ENCODE assay signal across 20 cellular contexts in the genomic region with DNA sequence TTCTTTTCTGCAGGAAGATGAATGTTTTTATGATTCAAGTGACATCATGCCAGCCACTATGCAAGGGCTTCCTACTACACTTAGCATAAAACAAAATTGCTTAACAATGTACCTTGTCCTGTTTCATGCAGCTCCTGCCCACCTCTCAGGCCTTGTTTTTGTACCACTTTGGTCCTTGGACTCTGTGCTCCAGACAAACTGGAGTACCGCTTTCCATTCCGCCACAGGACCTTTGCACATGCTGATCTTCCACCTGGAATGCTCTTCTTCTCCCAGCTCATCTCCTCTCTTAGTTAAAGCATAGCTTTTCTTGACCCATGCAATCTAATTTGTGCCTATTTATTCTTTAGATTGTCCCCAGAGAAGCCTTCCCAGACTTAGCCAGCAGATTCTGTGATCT.
A peak's percentile ranks its signal among the peaks of the same experiment; 100 is the strongest.
DNase-seq lines count a peak whose midpoint lies in the region; ATAC-seq, FAIRE-seq and TF ChIP-seq lines count a peak whose summit lies in the region.
"Had no signal": no experiment of that assay in that cellular context is flagged by ENCODE, and none has a peak within 500 bp of the region (broad histone marks: within the 10 kb centered on the region; RNA-seq: fewer than 3 reads in every experiment).

No MANE protein-coding gene starts in this region.

- CTCF ChIA-PET in K562 (lab: Yijun Ruan, JAX; ENCODE audit: low intra/inter-chr PET ratio) (no interaction called here), HepG2 (lab: Yijun Ruan, JAX; ENCODE audit: low intra/inter-chr PET ratio, low total read pairs) (no interaction called here)

- TF ChIP-seq POLR2A in K562 (conservative IDR thresholded peaks at IDR 0.05) (no peak), HepG2 (IDR thresholded peaks at IDR 0.05; ENCODE audit: insufficient read depth in 1 of 2, low read depth in 2 of 2, low read length in 2 of 2) (no peak), prostate gland (IDR thresholded peaks at IDR 0.05) (no peak)

- H3K36me3 ChIP-seq in K562 (ENCODE audit: control insufficient read depth, insufficient read depth, low read length) (no peaks in the 10 kb centered on the region), HepG2 (replicated peaks in 1 of 2; ENCODE audit: control insufficient read depth in 1 of 2, insufficient read depth in 2 of 2, low read length in 2 of 2) (no peaks in the 10 kb centered on the region), prostate gland (no peaks in the 10 kb centered on the region)

- intact Hi-C loops in K562 (cut with micrococcal nuclease) (no loop called here), HepG2 (cut with micrococcal nuclease; ENCODE audit: unreplicated experiment) (no loop called here), prostate gland (cut with DNase I) (no loop called here)

- TF ChIP-seq CTCF in K562 (IDR thresholded peaks at IDR 0.05 in 2 of 3, conservative IDR thresholded peaks at IDR 0.05 in 1 of 3; ENCODE audit: insufficient read depth in 2 of 3, low read depth in 1 of 3, low read length in 3 of 3) = no peak
- no peak for TF ChIP-seq CTCF in HepG2 (CRISPR knock-in tag; IDR thresholded peaks at IDR 0.05)
- no peak for TF ChIP-seq CTCF in prostate gland (IDR thresholded peaks at IDR 0.05)

- peak; percentile 4 for FAIRE-seq in GM19239 (lab: Jason Lieb, UNC)
- FAIRE-seq in K562 (lab: Jason Lieb, UNC) = no peak
- no peak for FAIRE-seq in HepG2 (lab: Jason Lieb, UNC)
- FAIRE-seq: A549, D721Med, G401.6, GM12891 had no signal

- H3K9me3 ChIP-seq in K562 (replicated peaks; ENCODE audit: control insufficient read depth, insufficient read depth, low read depth, low read length) (no peaks in the 10 kb centered on the region), HepG2 (ENCODE audit: low read length) (no peaks in the 10 kb centered on the region), prostate gland (no peaks in the 10 kb centered on the region)
- H3K9me3 ChIP-seq: A549, Caco-2 had no signal

- WGBS in K562 (ENCODE audit: insufficient coverage, low coverage, missing lambda C conversion rate) = 0% methylated on average over 2 of the region's 2 CpGs
- WGBS in HepG2 (ENCODE audit: low lambda C conversion rate) = 66% methylated on average over 2 of the region's 2 CpGs
- WGBS in prostate gland = 98% methylated on average over 2 of the region's 2 CpGs

- H2AFZ ChIP-seq in K562 (ENCODE audit: low read depth, low read length) = no peak overlapping the region
- H2AFZ ChIP-seq in HepG2 (ENCODE audit: low read length) = no peak overlapping the region

- no peaks in the 10 kb centered on the region for H3K4me1 ChIP-seq in K562 (replicated peaks in 1 of 2; ENCODE audit: control insufficient read depth in 2 of 2, insufficient read depth in 2 of 2, low read length in 2 of 2)
- peaks cover 63% of the 10 kb centered on the region for H3K4me1 ChIP-seq in HepG2 (ENCODE audit: insufficient read depth, low read length)
- no peaks in the 10 kb centered on the region for H3K4me1 ChIP-seq in prostate gland (replicated peaks)
- H3K4me1 ChIP-seq: A549 had no signal

- H3K4me3 ChIP-seq in K562 = no peak overlapping the region
- no peak overlapping the region for H3K4me3 ChIP-seq in HepG2 (replicated peaks in 1 of 3; ENCODE audit: insufficient read depth in 1 of 3, low read depth in 2 of 3, low read length in 3 of 3)
- no peak overlapping the region for H3K4me3 ChIP-seq in prostate gland
- H3K4me3 ChIP-seq: A549; BLaER1 treated with 17β-estradiol and CSF1 and Interleukin-3, amounts not matched to agents 10 nM and 100 nM had no signal

- no peak for TF ChIP-seq EP300 in K562 (IDR thresholded peaks at IDR 0.05; ENCODE audit: low read length)
- TF ChIP-seq EP300 in HepG2 (IDR thresholded peaks at IDR 0.05; ENCODE audit: low read depth in 2 of 2, low read length in 2 of 2) = peak in 1 of 2 experiments; percentile 59; a peak in 1 of 4 replicates
- TF ChIP-seq EP300 in HepG2 (CRISPR knock-in tag; IDR thresholded peaks at IDR 0.05; ENCODE audit: borderline replicate concordance) = no peak

- H3K27ac ChIP-seq in K562 (ENCODE audit: extremely low read depth, low read depth, low read length) (no peak overlapping the region), HepG2 (ENCODE audit: extremely low read length, insufficient read depth, low read length) (no peak overlapping the region), prostate gland (no peak overlapping the region)
- H3K27ac ChIP-seq: 22Rv1; A549; BLaER1 treated with 17β-estradiol and CSF1 and Interleukin-3, amounts not matched to agents 10 nM and 100 nM; C4-2B had no signal

- no peaks in the 10 kb centered on the region for H3K9me1 ChIP-seq in K562 (ENCODE audit: control insufficient read depth, insufficient read depth, low read length)

- H3K27me3 ChIP-seq in K562 (ENCODE audit: control insufficient read depth in 2 of 2, insufficient read depth in 2 of 2, low read length in 2 of 2) (peaks cover 38 to 42% of the 10 kb centered on the region in 2 experiments), HepG2 (ENCODE audit: control insufficient read depth in 1 of 2, insufficient read depth in 2 of 2, low read length in 2 of 2) (no peaks in the 10 kb centered on the region), prostate gland (replicated peaks; ENCODE audit: insufficient read depth) (no peaks in the 10 kb centered on the region)
- H3K27me3 ChIP-seq: BLaER1 treated with 17β-estradiol and CSF1 and Interleukin-3, amounts not matched to agents 10 nM and 100 nM had no signal

- no peaks in the 10 kb centered on the region for H4K20me1 ChIP-seq in K562 (replicated peaks; ENCODE audit: control insufficient read depth, insufficient read depth, low read length)
- H4K20me1 ChIP-seq in HepG2 (ENCODE audit: insufficient read depth, low read length) = no peaks in the 10 kb centered on the region
- H4K20me1 ChIP-seq: BLaER1 treated with 17β-estradiol and CSF1 and Interleukin-3, amounts not matched to agents 10 nM and 100 nM had no signal

- POLR2A ChIA-PET in K562 (lab: Yijun Ruan, JAX) (no interaction called here), HepG2 (lab: Yijun Ruan, JAX) (no interaction called here)

- DNase-seq in GM19239 (ENCODE audit: insufficient read length, low spot score) (no peak), K562 (ENCODE audit: extremely low read depth in 1 of 4, low spot score in 3 of 4) (no peak), HepG2 (ENCODE audit: low spot score) (peak; percentile 68), prostate gland (ENCODE audit: low spot score) (no peak), hippocampal formation (lab: John Stamatoyannopoulos, UW) (no peak)
- DNase-seq: AML-193; Caco-2; Calu3; CD4-positive, alpha-beta T cell; CD8-positive, alpha-beta T cell; DMS79 treated with DMSO at 0.1 percent for 48 hours; GF-D8 had no signal

- BruUV-seq in K562 (replicated peaks; lab: Mats Ljungman, UMichigan) (no TSS peak), HepG2 (replicated peaks; lab: Mats Ljungman, UMichigan) (no TSS peak)

- H3K79me2 ChIP-seq in K562 (ENCODE audit: control insufficient read depth, insufficient read depth, low read length) (no peaks in the 10 kb centered on the region), HepG2 (ENCODE audit: insufficient read depth, low read length) (no peaks in the 10 kb centered on the region)

- no peak for TF ChIP-seq RAD21 in K562 (CRISPR knock-in tag; conservative IDR thresholded peaks at IDR 0.05 in 1 of 2, IDR thresholded peaks at IDR 0.05 in 1 of 2)
- no peak for TF ChIP-seq RAD21 in HepG2 (CRISPR knock-in tag; IDR thresholded peaks at IDR 0.05)

- H3K9ac ChIP-seq in K562 (ENCODE audit: insufficient read depth in 1 of 2, low read depth in 2 of 2, low read length in 2 of 2) = no peak overlapping the region
- no peak overlapping the region for H3K9ac ChIP-seq in HepG2 (ENCODE audit: insufficient read depth, low read depth, low read length)
- H3K9ac ChIP-seq: BLaER1 treated with 17β-estradiol and CSF1 and Interleukin-3, amounts not matched to agents 10 nM and 100 nM had no signal

- in situ Hi-C loops in K562 (cut with MboI) = no loop called here
- in situ Hi-C loops in HepG2 (cut with HindIII; ENCODE audit: extremely low pct_ligation_motif_present, low pct_unique_long_range_greater_than_20kb) = no loop called here

- no peak for ATAC-seq in K562
- peak; percentile 51; the same call in 2 of the 3 replicates for ATAC-seq in HepG2
- ATAC-seq in HG02885 (IDR thresholded peaks at IDR 0.05; ENCODE audit: poor library complexity, unreplicated experiment) = no peak
- ATAC-seq: A549; CD8-positive, alpha-beta T cell had no signal

- H3K4me2 ChIP-seq in K562 (ENCODE audit: insufficient read depth, low read length) (no peak overlapping the region), HepG2 (ENCODE audit: low read depth, low read length) (no peak overlapping the region)
- H3K4me2 ChIP-seq: A549; BLaER1 treated with 17β-estradiol and CSF1 and Interleukin-3, amounts not matched to agents 10 nM and 100 nM had no signal

TF ChIP-seq in K562, 482 proteins besides CTCF, POLR2A, EP300 and RAD21:
- TF ChIP-seq CC2D1A (IDR thresholded peaks at IDR 0.05) (no peak), RBM25 (IDR thresholded peaks at IDR 0.05; ENCODE audit: low read depth, low read length, severe bottlenecking) (peak; percentile 44)
TF ChIP-seq in K562: peak in this region for 1.

TF ChIP-seq in HepG2, 621 proteins besides CTCF, POLR2A, EP300 and RAD21 (continues in another document):
- TF ChIP-seq, protein P1, sequence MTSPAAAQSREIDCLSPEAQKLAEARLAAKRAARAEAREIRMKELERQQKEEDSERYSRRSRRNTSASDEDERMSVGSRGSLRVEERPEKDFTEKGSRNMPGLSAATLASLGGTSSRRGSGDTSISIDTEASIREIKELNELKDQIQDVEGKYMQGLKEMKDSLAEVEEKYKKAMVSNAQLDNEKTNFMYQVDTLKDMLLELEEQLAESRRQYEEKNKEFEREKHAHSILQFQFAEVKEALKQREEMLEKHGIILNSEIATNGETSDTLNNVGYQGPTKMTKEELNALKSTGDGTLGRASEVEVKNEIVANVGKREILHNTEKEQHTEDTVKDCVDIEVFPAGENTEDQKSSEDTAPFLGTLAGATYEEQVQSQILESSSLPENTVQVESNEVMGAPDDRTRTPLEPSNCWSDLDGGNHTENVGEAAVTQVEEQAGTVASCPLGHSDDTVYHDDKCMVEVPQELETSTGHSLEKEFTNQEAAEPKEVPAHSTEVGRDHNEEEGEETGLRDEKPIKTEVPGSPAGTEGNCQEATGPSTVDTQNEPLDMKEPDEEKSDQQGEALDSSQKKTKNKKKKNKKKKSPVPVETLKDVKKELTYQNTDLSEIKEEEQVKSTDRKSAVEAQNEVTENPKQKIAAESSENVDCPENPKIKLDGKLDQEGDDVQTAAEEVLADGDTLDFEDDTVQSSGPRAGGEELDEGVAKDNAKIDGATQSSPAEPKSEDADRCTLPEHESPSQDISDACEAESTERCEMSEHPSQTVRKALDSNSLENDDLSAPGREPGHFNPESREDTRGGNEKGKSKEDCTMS (CRISPR knock-in tag; conservative IDR thresholded peaks at IDR 0.05) = no peak
- TF ChIP-seq SPEN (CRISPR knock-in tag; IDR thresholded peaks at IDR 0.05; ENCODE audit: low read depth) (no peak), MAF1 (CRISPR knock-in tag; IDR thresholded peaks at IDR 0.05; ENCODE audit: borderline replicate concordance) (no peak)
